Comparison of ENCODE assay signal across 8 cellular contexts in the genomic region with DNA sequence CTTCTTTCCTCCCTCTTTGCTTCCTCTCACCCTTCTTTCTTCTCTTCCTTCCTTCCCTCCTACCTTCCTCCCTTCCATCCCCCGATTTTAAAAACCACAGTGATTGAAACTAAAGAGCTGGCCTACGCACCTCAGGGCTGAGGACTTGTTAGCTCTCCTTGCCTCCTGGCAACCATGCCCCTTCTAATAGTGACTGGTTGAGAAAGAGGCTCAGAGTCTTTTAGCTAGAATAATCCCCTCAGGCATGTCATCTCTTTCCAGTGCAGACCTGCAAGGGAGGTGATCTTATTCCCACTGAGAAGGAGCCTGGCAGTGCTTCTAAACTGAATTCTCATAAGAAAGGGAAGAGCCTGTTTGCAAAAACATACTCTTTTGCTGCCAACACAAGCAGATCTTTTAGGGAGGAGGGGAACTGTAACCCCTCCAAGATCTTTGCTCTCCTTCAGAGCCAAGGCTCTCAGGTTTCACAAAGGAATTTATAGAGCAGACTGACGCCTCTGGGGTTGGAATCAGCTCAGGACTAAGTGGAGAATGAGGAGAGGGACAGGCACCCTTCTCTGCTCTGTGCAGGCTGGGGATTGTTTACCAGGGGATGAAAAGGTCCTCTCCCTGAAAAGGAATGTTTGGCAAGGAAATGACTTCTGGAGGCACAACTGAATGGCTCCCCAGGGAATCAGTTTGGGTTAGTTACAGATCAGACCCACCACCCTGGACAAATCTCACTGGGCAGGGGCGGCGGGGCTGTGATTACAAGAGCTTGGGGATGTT. TPM values are rescaled to one million over a fixed set of nuclear protein-coding genes. Genes with fewer than 3 reads are reported as not detected.
DNase-seq lines count a peak whose midpoint lies in the region; ATAC-seq, FAIRE-seq and TF ChIP-seq lines count a peak whose summit lies in the region.

No MANE protein-coding gene starts in this region.

- no peaks in the 10 kb centered on the region for H4K20me1 ChIP-seq in mammary epithelial cell (ENCODE audit: insufficient read depth, low read length)

- WGBS in mammary epithelial cell (ENCODE audit: low coverage, missing lambda C conversion rate): 11% methylated on average over 5 of the region's 5 CpGs
- 39 to 58% methylated on average over 5 of the region's 5 CpGs for WGBS in lung, 2 donors

- H3K27ac ChIP-seq in mammary epithelial cell (ENCODE audit: insufficient read depth, low read depth, low read length) (no peak overlapping the region), lung (ENCODE audit: low read depth in 1 of 2, low read length in 1 of 2) (peak overlapping the region; percentile 62 to 91)

- peaks cover 18% of the 10 kb centered on the region for H3K4me1 ChIP-seq in mammary epithelial cell (ENCODE audit: insufficient read depth, low read length)
- peaks cover 0 to 15% of the 10 kb centered on the region in 2 donors for H3K4me1 ChIP-seq in lung (ENCODE audit: control insufficient read depth in 2 of 2, insufficient read depth in 2 of 2, low read length in 2 of 2)

- ATAC-seq in lung (ENCODE audit: insufficient read depth, low FRiP score): no peak

- no peak for FAIRE-seq in urothelium cell line (lab: Jason Lieb, UNC)

- H3K4me2 ChIP-seq in mammary epithelial cell (ENCODE audit: insufficient read depth, low read depth, low read length): peak overlapping the region; percentile 6

- no TSS peak for BruUV-seq in mammary epithelial cell (replicated peaks; lab: Mats Ljungman, UMichigan)

- CTCF ChIA-PET in mammary epithelial cell (lab: Charles Lee; ENCODE audit: low non-redundant PET): no interaction called here

- H3K79me2 ChIP-seq in mammary epithelial cell (ENCODE audit: insufficient read depth, low read length): no peaks in the 10 kb centered on the region

- H3K9me3 ChIP-seq in mammary epithelial cell (replicated peaks; ENCODE audit: insufficient read depth, low read length) (no peaks in the 10 kb centered on the region), lung (ENCODE audit: control insufficient read depth in 2 of 2, insufficient read depth in 1 of 2, low read length in 1 of 2) (no peaks in the 10 kb centered on the region)

- H3K36me3 ChIP-seq in mammary epithelial cell (ENCODE audit: insufficient read depth, low read length) (no peaks in the 10 kb centered on the region), lung (ENCODE audit: control insufficient read depth in 2 of 2, insufficient read depth in 2 of 2, low read length in 2 of 2) (no peaks in the 10 kb centered on the region)

- H3K27me3 ChIP-seq in mammary epithelial cell (ENCODE audit: insufficient read depth, low read length) (no peaks in the 10 kb centered on the region), lung (ENCODE audit: control insufficient read depth, insufficient read depth) (no peaks in the 10 kb centered on the region)

- TF ChIP-seq CTCF in mammary epithelial cell (conservative IDR thresholded peaks at IDR 0.05 in 1 of 2, IDR thresholded peaks at IDR 0.05 in 1 of 2; ENCODE audit: extremely low read depth in 1 of 2, insufficient read depth in 1 of 2, low read depth in 1 of 2, low read length in 2 of 2) (no peak), lung (IDR thresholded peaks at IDR 0.05; ENCODE audit: control extremely low read depth, extremely low read depth) (no peak)

- DNase-seq in DMS79 treated with DMSO at 0.1 percent for 48 hours (lab: John Stamatoyannopoulos, UW) (peak; percentile 31), DMS79 (lab: John Stamatoyannopoulos, UW) (no peak), mammary epithelial cell (peak; percentile 14), lung (ENCODE audit: low spot score) (no peak), urothelium cell line (ENCODE audit: low spot score) (peak; percentile 67), GF-D8 (lab: John Stamatoyannopoulos, UW) (no peak), foreskin melanocyte (no peak), NCI-H2081 treated with DMSO at 0.1 percent for 48 hours (lab: John Stamatoyannopoulos, UW) (no peak)

- H3K4me3 ChIP-seq in mammary epithelial cell (replicated peaks in 1 of 3; ENCODE audit: insufficient read depth in 1 of 3, low read depth in 2 of 3, low read length in 3 of 3) (no peak overlapping the region), lung (no peak overlapping the region)

- H2AFZ ChIP-seq in mammary epithelial cell (ENCODE audit: low read depth, low read length): peak overlapping the region; percentile 62

- H3K9ac ChIP-seq in mammary epithelial cell (ENCODE audit: insufficient read depth, low read length): no peak overlapping the region

- in situ Hi-C loops in mammary epithelial cell (cut with MboI; ENCODE audit: low sequenced_read_pairs in 2 of 2): no loop called here

- dilution Hi-C loops in mammary epithelial cell (cut with HindIII; ENCODE audit: low sequenced_read_pairs): no loop called here

- intact Hi-C loops in mammary epithelial cell (cut with micrococcal nuclease): no loop called here

RNA-seq across cellular contexts. Expression of a gene that starts 9.4 kb away (rescaled TPM):
- total RNA-seq in mammary epithelial cell (10 to 100 TPM in 1 of 2 donors, not detected in 1; 60.7 TPM), lung (1 to 10 TPM; 5.7 to 6.6 TPM)
- polyA plus RNA-seq in mammary epithelial cell (0.16 TPM), lung (100 to 1,000 TPM in 1 of 2 donors, 10 to 100 TPM in 1; 20.8 to 105 TPM)
- polyA minus RNA-seq in mammary epithelial cell: not detected

RNA-seq across cellular contexts. Expression of a gene that starts 58.5 kb away (rescaled TPM):
- 10 to 100 TPM; 32.3 to 38.8 TPM for total RNA-seq in mammary epithelial cell
- 29.7 TPM for polyA plus RNA-seq in mammary epithelial cell
- polyA minus RNA-seq in mammary epithelial cell: 50.3 TPM
- total RNA-seq in lung: 10 to 100 TPM; 22.1 to 43.5 TPM
- polyA plus RNA-seq in lung: 10 to 100 TPM; 20.7 to 41.8 TPM

Comparison
In these comparisons a context has a peak if more than half of its experiments do, and no peak if none do; other contexts are left out.
1. DNase-seq: peak in DMS79 treated with DMSO at 0.1 percent for 48 hours (single experiment), mammary epithelial cell (single experiment) and urothelium cell line (single experiment); none in DMS79 (single experiment), lung (single experiment), GF-D8 (single experiment), foreskin melanocyte (single experiment) and NCI-H2081 treated with DMSO at 0.1 percent for 48 hours (single experiment).